ENCODE assay signal across 15 cellular contexts in genomic region chr2:105760639-105761337, GRCh38. TPM values are rescaled to one million over a fixed set of nuclear protein-coding genes. Genes with fewer than 3 reads are reported as not detected.
DNase-seq lines count a peak whose midpoint lies in the region; ATAC-seq and TF ChIP-seq lines count a peak whose summit lies in the region.
"Had no signal": no experiment of that assay in that cellular context is flagged by ENCODE, and none has a peak within 500 bp of the region (broad histone marks: within the 10 kb centered on the region; RNA-seq: fewer than 3 reads in every experiment).

No MANE protein-coding gene starts in this region.

- H3K36me3 ChIP-seq in upper lobe of right lung: no peaks in the 10 kb centered on the region
- H3K36me3 ChIP-seq: HAP-1, MG63 had no signal

- no peaks in the 10 kb centered on the region for H3K9me3 ChIP-seq in upper lobe of right lung
- H3K9me3 ChIP-seq: HAP-1, MG63, upper lobe of left lung had no signal

- H3K27me3 Mint-ChIP-seq in activated naive CD4-positive, alpha-beta T cell treated with anti-CD3 and anti-CD28 coated beads, Interleukin-2, amount 50 U/mL, for 24 hours: no peaks in the 10 kb centered on the region
- H3K27me3 Mint-ChIP-seq in activated CD4-positive, alpha-beta memory T cell treated with anti-CD3 and anti-CD28 coated beads, Interleukin-2, amount 10 ng/mL, durations not matched to agents 7 days and 5 days: no peaks in the 10 kb centered on the region
- H3K27me3 Mint-ChIP-seq in endothelial cell (ENCODE audit: unreplicated experiment) (peaks cover 3% of the 10 kb centered on the region), Calu3 (ENCODE audit: unreplicated experiment) (no peaks in the 10 kb centered on the region)

- no TSS peak for BruUV-seq in Calu3 (replicated peaks; lab: Mats Ljungman, UMichigan)

- peak; percentile 41 for ATAC-seq in upper lobe of right lung

- TF ChIP-seq CTCF in endothelial cell (IDR thresholded peaks at IDR 0.05; ENCODE audit: unreplicated experiment) (no peak), upper lobe of right lung (IDR thresholded peaks at IDR 0.05) (no peak), Calu3 (IDR thresholded peaks at IDR 0.05; ENCODE audit: unreplicated experiment) (no peak)

- H3K27ac Mint-ChIP-seq in activated naive CD4-positive, alpha-beta T cell treated with anti-CD3 and anti-CD28 coated beads, Interleukin-2, amount 50 U/mL, for 24 hours: peak overlapping the region; percentile 96
- H3K27ac Mint-ChIP-seq in activated CD4-positive, alpha-beta memory T cell treated with anti-CD3 and anti-CD28 coated beads, Interleukin-2, amount 10 ng/mL, durations not matched to agents 7 days and 5 days: peak overlapping the region; percentile 65
- H3K27ac Mint-ChIP-seq in endothelial cell (ENCODE audit: unreplicated experiment): peak overlapping the region; percentile 61
- H3K27ac Mint-ChIP-seq in Calu3 (ENCODE audit: unreplicated experiment): no peak overlapping the region

- CTCF ChIA-PET in activated CD4-positive, alpha-beta memory T cell treated with anti-CD3 and anti-CD28 coated beads, Interleukin-2, amount 10 ng/mL, durations not matched to agents 7 days and 5 days (lab: Charles Lee): interaction anchor here (1.0 to 1.5 kb wide), 2 partner anchors 184 to 334 kb away, joined by 3 read pairs; no protein-coding TSS in a partner anchor
- CTCF ChIA-PET in Calu3 (lab: Charles Lee): no interaction called here

- intact Hi-C loops in upper lobe of right lung (cut with DNase I): no loop called here
- intact Hi-C loops in Calu3 (cut with micrococcal nuclease; ENCODE audit: unreplicated experiment): no loop called here

- H3K4me3 Mint-ChIP-seq in activated naive CD4-positive, alpha-beta T cell treated with anti-CD3 and anti-CD28 coated beads, Interleukin-2, amount 50 U/mL, for 24 hours: peak overlapping the region; percentile 24
- H3K4me3 Mint-ChIP-seq in activated CD4-positive, alpha-beta memory T cell treated with anti-CD3 and anti-CD28 coated beads, Interleukin-2, amount 10 ng/mL, durations not matched to agents 7 days and 5 days: no peak overlapping the region
- no peak overlapping the region for H3K4me3 Mint-ChIP-seq in endothelial cell (ENCODE audit: unreplicated experiment)
- H3K4me3 Mint-ChIP-seq in Calu3 (ENCODE audit: low read depth, unreplicated experiment): no peak overlapping the region

- H3K27ac ChIP-seq in upper lobe of right lung: no peak overlapping the region

- peaks cover 25% of the 10 kb centered on the region for H3K4me1 ChIP-seq in upper lobe of right lung
- H3K4me1 ChIP-seq: HAP-1 had no signal

- POLR2A ChIA-PET in activated CD4-positive, alpha-beta memory T cell treated with anti-CD3 and anti-CD28 coated beads, Interleukin-2, amount 10 ng/mL, durations not matched to agents 7 days and 5 days (lab: Charles Lee): interaction anchor here (0.6 to 12.1 kb wide), 3 partner anchors 13 to 134 kb away, joined by 3 to 120 read pairs (median 35); no protein-coding TSS in a partner anchor

- no peak for DNase-seq in activated naive CD4-positive, alpha-beta T cell treated with Interleukin-2 at 50 U/mL for 16 hours
- DNase-seq in activated CD4-positive, alpha-beta memory T cell treated with anti-CD3 and anti-CD28 coated beads, Interleukin-2, amount 10 ng/mL, durations not matched to agents 7 days and 5 days: no peak
- DNase-seq in endothelial cell (ENCODE audit: low spot score) (no peak), upper lobe of right lung (no peak), HuH-7 (ENCODE audit: low spot score) (no peak), iPS-NIHi7 (ENCODE audit: extremely low spot score) (no peak), Calu3 (no peak)
- DNase-seq: MG63; retina; SHP77 treated with DMSO at 0.1 percent for 48 hours; stimulated activated CD4-positive, alpha-beta T cell treated with anti-CD3 and anti-CD28 coated beads, Interleukin-1b, Interleukin-23, amount 100 ng/mL, for 48 hours; stimulated activated CD8-positive, alpha-beta memory T cell treated with anti-CD3 and anti-CD28 coated beads, Interleukin-4, amount 100 ng/mL, for 48 hours; upper lobe of left lung had no signal

- no peaks in the 10 kb centered on the region for H3K27me3 ChIP-seq in upper lobe of right lung
- H3K27me3 ChIP-seq: MG63, upper lobe of left lung had no signal

- H3K4me1 Mint-ChIP-seq in activated naive CD4-positive, alpha-beta T cell treated with anti-CD3 and anti-CD28 coated beads, Interleukin-2, amount 50 U/mL, for 24 hours: peaks cover 94% of the 10 kb centered on the region
- H3K4me1 Mint-ChIP-seq in activated CD4-positive, alpha-beta memory T cell treated with anti-CD3 and anti-CD28 coated beads, Interleukin-2, amount 10 ng/mL, durations not matched to agents 7 days and 5 days: peaks cover 90% of the 10 kb centered on the region
- H3K4me1 Mint-ChIP-seq in endothelial cell (ENCODE audit: unreplicated experiment) (peaks cover 53% of the 10 kb centered on the region), Calu3 (ENCODE audit: low read depth, unreplicated experiment) (peaks cover 25% of the 10 kb centered on the region)

- no peak overlapping the region for H3K4me3 ChIP-seq in upper lobe of right lung
- H3K4me3 ChIP-seq: HAP-1, MG63, upper lobe of left lung had no signal

- peaks cover 15% of the 10 kb centered on the region for H3K36me3 Mint-ChIP-seq in activated naive CD4-positive, alpha-beta T cell treated with anti-CD3 and anti-CD28 coated beads, Interleukin-2, amount 50 U/mL, for 24 hours
- H3K36me3 Mint-ChIP-seq in activated CD4-positive, alpha-beta memory T cell treated with anti-CD3 and anti-CD28 coated beads, Interleukin-2, amount 10 ng/mL, durations not matched to agents 7 days and 5 days (ENCODE audit: low read depth): peaks cover 57% of the 10 kb centered on the region
- H3K36me3 Mint-ChIP-seq in endothelial cell (ENCODE audit: low read depth, unreplicated experiment): peaks cover 4% of the 10 kb centered on the region
- no peaks in the 10 kb centered on the region for H3K36me3 Mint-ChIP-seq in Calu3 (ENCODE audit: insufficient read depth, unreplicated experiment)

- H3K9me3 Mint-ChIP-seq in activated naive CD4-positive, alpha-beta T cell treated with anti-CD3 and anti-CD28 coated beads, Interleukin-2, amount 50 U/mL, for 24 hours: no peaks in the 10 kb centered on the region
- no peaks in the 10 kb centered on the region for H3K9me3 Mint-ChIP-seq in activated CD4-positive, alpha-beta memory T cell treated with anti-CD3 and anti-CD28 coated beads, Interleukin-2, amount 10 ng/mL, durations not matched to agents 7 days and 5 days
- H3K9me3 Mint-ChIP-seq in endothelial cell (ENCODE audit: unreplicated experiment): no peaks in the 10 kb centered on the region
- no peaks in the 10 kb centered on the region for H3K9me3 Mint-ChIP-seq in Calu3 (ENCODE audit: low read depth, unreplicated experiment)

RNA-seq across cellular contexts. Expression of gene NCK2, which starts 16.1 kb away (rescaled TPM):
- 10 to 100 TPM; 70.8 to 75.9 TPM for total RNA-seq in activated CD4-positive, alpha-beta memory T cell treated with anti-CD3 and anti-CD28 coated beads, Interleukin-2, amount 10 ng/mL, durations not matched to agents 7 days and 5 days
- 93.7 TPM for total RNA-seq in endothelial cell (ENCODE audit: unreplicated experiment)
- 49.7 TPM for total RNA-seq in upper lobe of right lung
- total RNA-seq in Calu3 (2022): 88.6 and 96.9 TPM in 2 replicates
